Comparison of ENCODE assay signal across 2 cellular contexts in the genomic region with DNA sequence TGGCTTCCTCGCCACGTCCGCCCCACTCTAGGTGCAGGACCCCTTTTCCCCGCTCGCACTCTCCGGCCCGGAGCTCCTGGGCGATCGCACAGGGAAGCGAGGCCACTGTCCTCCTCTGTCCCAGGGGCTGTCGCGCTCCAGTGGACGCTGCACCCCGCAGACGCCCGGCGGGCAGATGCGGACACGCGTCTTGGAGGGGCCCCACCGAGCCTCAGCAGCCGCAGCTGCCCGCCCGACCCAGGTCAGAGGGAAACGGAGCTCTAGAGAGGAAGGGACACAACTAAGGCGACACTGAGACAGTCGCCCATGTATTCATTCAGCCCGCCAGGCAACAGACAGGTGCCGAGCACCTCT.
TF ChIP-seq lines count a peak whose summit lies in the region.

No MANE protein-coding gene starts in this region.

TF ChIP-seq in A549, 52 proteins besides CTCF, POLR2A, EP300 and RAD21:
- TF ChIP-seq HDAC2 (IDR thresholded peaks at IDR 0.05), result no peak
- 0 out of 2 replicates have a peak, but pooled peaks have one; percentile 2 for TF ChIP-seq E2F6 (IDR thresholded peaks at IDR 0.05; ENCODE audit: borderline replicate concordance, low read depth)

TF ChIP-seq in H1, 55 proteins besides CTCF, POLR2A, EP300 and RAD21:
- TF ChIP-seq JUN (IDR thresholded peaks at IDR 0.05; ENCODE audit: low read depth, low read length) (no peak), CREB1 (IDR thresholded peaks at IDR 0.05) (no peak), POLR2AphosphoS5 (IDR thresholded peaks at IDR 0.05; ENCODE audit: low read depth, low read length) (no peak), ASH2L (IDR thresholded peaks at IDR 0.05; ENCODE audit: low read length) (no peak), SUZ12 (IDR thresholded peaks at IDR 0.05; ENCODE audit: low read length) (peak; percentile 11; the same call in 1 of the 2 replicates), E2F6 (IDR thresholded peaks at IDR 0.05) (peak; percentile 57), KDM5A (IDR thresholded peaks at IDR 0.05; ENCODE audit: low read length) (no peak), CHD1 (IDR thresholded peaks at IDR 0.05; ENCODE audit: low read depth, low read length) (no peak), BACH1 (IDR thresholded peaks at IDR 0.05; ENCODE audit: low read length) (no peak), CEBPB (IDR thresholded peaks at IDR 0.05; ENCODE audit: low read depth, low read length) (no peak), NANOG (IDR thresholded peaks at IDR 0.05; ENCODE audit: insufficient read depth, low read depth, low read length, poor library complexity, severe bottlenecking) (no peak), KDM1A (IDR thresholded peaks at IDR 0.05; ENCODE audit: borderline replicate concordance, low read length) (no peak), TBP (IDR thresholded peaks at IDR 0.05; ENCODE audit: low read depth, low read length) (no peak), USF2 (IDR thresholded peaks at IDR 0.05; ENCODE audit: low read length) (no peak), ZNF274 (IDR thresholded peaks at IDR 0.05; ENCODE audit: borderline replicate concordance, extremely low read depth, low read length) (no peak), GABPA (IDR thresholded peaks at IDR 0.05; ENCODE audit: borderline replicate concordance, insufficient read depth, low read length) (no peak), CTBP2 (IDR thresholded peaks at IDR 0.05; ENCODE audit: borderline replicate concordance, insufficient read depth, insufficient read length, low read length) (no peak), EZH2 (IDR thresholded peaks at IDR 0.05; ENCODE audit: low read depth, low read length, severe bottlenecking) (no peak), SAP30 (IDR thresholded peaks at IDR 0.05; ENCODE audit: insufficient read depth, insufficient replicate concordance, low read length) (no peak)
- TF ChIP-seq, protein P1, sequence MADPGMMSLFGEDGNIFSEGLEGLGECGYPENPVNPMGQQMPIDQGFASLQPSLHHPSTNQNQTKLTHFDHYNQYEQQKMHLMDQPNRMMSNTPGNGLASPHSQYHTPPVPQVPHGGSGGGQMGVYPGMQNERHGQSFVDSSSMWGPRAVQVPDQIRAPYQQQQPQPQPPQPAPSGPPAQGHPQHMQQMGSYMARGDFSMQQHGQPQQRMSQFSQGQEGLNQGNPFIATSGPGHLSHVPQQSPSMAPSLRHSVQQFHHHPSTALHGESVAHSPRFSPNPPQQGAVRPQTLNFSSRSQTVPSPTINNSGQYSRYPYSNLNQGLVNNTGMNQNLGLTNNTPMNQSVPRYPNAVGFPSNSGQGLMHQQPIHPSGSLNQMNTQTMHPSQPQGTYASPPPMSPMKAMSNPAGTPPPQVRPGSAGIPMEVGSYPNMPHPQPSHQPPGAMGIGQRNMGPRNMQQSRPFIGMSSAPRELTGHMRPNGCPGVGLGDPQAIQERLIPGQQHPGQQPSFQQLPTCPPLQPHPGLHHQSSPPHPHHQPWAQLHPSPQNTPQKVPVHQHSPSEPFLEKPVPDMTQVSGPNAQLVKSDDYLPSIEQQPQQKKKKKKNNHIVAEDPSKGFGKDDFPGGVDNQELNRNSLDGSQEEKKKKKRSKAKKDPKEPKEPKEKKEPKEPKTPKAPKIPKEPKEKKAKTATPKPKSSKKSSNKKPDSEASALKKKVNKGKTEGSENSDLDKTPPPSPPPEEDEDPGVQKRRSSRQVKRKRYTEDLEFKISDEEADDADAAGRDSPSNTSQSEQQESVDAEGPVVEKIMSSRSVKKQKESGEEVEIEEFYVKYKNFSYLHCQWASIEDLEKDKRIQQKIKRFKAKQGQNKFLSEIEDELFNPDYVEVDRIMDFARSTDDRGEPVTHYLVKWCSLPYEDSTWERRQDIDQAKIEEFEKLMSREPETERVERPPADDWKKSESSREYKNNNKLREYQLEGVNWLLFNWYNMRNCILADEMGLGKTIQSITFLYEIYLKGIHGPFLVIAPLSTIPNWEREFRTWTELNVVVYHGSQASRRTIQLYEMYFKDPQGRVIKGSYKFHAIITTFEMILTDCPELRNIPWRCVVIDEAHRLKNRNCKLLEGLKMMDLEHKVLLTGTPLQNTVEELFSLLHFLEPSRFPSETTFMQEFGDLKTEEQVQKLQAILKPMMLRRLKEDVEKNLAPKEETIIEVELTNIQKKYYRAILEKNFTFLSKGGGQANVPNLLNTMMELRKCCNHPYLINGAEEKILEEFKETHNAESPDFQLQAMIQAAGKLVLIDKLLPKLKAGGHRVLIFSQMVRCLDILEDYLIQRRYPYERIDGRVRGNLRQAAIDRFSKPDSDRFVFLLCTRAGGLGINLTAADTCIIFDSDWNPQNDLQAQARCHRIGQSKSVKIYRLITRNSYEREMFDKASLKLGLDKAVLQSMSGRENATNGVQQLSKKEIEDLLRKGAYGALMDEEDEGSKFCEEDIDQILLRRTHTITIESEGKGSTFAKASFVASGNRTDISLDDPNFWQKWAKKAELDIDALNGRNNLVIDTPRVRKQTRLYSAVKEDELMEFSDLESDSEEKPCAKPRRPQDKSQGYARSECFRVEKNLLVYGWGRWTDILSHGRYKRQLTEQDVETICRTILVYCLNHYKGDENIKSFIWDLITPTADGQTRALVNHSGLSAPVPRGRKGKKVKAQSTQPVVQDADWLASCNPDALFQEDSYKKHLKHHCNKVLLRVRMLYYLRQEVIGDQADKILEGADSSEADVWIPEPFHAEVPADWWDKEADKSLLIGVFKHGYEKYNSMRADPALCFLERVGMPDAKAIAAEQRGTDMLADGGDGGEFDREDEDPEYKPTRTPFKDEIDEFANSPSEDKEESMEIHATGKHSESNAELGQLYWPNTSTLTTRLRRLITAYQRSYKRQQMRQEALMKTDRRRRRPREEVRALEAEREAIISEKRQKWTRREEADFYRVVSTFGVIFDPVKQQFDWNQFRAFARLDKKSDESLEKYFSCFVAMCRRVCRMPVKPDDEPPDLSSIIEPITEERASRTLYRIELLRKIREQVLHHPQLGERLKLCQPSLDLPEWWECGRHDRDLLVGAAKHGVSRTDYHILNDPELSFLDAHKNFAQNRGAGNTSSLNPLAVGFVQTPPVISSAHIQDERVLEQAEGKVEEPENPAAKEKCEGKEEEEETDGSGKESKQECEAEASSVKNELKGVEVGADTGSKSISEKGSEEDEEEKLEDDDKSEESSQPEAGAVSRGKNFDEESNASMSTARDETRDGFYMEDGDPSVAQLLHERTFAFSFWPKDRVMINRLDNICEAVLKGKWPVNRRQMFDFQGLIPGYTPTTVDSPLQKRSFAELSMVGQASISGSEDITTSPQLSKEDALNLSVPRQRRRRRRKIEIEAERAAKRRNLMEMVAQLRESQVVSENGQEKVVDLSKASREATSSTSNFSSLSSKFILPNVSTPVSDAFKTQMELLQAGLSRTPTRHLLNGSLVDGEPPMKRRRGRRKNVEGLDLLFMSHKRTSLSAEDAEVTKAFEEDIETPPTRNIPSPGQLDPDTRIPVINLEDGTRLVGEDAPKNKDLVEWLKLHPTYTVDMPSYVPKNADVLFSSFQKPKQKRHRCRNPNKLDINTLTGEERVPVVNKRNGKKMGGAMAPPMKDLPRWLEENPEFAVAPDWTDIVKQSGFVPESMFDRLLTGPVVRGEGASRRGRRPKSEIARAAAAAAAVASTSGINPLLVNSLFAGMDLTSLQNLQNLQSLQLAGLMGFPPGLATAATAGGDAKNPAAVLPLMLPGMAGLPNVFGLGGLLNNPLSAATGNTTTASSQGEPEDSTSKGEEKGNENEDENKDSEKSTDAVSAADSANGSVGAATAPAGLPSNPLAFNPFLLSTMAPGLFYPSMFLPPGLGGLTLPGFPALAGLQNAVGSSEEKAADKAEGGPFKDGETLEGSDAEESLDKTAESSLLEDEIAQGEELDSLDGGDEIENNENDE (IDR thresholded peaks at IDR 0.05; ENCODE audit: insufficient replicate concordance, low read length), result no peak
- TF ChIP-seq, protein P2, sequence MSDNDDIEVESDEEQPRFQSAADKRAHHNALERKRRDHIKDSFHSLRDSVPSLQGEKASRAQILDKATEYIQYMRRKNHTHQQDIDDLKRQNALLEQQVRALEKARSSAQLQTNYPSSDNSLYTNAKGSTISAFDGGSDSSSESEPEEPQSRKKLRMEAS (IDR thresholded peaks at IDR 0.05), result peak; percentile 61
